In genomic region chr12:93683410-93683809, GRCh38 we compare ENCODE assay signal across 2 cellular contexts.
TF ChIP-seq lines count a peak whose summit lies in the region.

No MANE protein-coding gene starts in this region.

TF ChIP-seq in HCT116, 20 proteins besides CTCF, POLR2A, EP300 and RAD21:
- no peak for TF ChIP-seq ZNF274 (IDR thresholded peaks at IDR 0.05; ENCODE audit: low read depth, low read length)
- TF ChIP-seq EZH2 (IDR thresholded peaks at IDR 0.05), result no peak
- no peak for TF ChIP-seq FOSL1 (IDR thresholded peaks at IDR 0.05; ENCODE audit: low read depth)
- TF ChIP-seq CEBPB (IDR thresholded peaks at IDR 0.05; ENCODE audit: low read depth), result no peak
- TF ChIP-seq SRF (IDR thresholded peaks at IDR 0.05; ENCODE audit: low read depth), result no peak
- TF ChIP-seq SP1 (IDR thresholded peaks at IDR 0.05; ENCODE audit: low read depth), result no peak
- no peak for TF ChIP-seq TCF7L2 (IDR thresholded peaks at IDR 0.05; ENCODE audit: borderline replicate concordance, extremely low read depth, insufficient read depth, insufficient read length)
TF ChIP-seq in HCT116: peak in this region for 0.

TF ChIP-seq in SK-N-SH, 30 proteins besides CTCF, POLR2A, EP300 and RAD21:
- TF ChIP-seq GATA2 (CRISPR knock-in tag; IDR thresholded peaks at IDR 0.05), result no peak
